ENCODE assay signal across 8 cellular contexts in the genomic region with DNA sequence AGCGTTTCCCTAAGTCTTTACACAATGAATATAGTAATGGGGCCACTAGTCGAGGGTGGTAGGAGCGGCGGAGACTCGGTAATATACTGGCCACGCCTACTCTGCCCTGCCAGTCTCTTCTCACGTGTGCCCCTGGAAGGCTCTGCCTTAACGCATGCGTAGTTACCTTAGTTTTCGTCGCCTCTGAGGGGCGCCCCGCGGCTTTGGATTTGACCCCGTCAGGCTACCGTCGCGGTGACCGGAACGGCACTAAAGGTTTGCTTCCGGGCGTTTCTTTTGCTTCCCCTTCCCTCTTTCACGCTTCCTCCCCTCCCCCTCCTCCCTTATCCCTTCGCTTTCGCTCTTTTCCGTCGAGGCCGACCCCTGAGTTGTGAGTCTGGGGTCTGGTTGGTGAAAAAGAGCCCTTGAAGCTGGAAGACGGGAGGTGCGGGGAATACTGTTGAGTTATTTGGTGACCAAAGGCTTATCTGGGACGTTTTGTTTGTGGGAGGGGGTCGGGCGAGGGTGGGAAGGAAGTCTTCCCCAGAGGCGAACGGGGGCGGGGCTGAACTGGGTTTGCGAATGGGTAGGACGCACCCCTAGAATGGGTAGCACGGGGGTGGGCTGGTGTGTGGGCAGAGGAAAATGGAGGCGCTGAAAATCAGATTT. TPM values are rescaled to one million over a fixed set of nuclear protein-coding genes. Genes with fewer than 3 reads are reported as not detected.
DNase-seq lines count a peak whose midpoint lies in the region; ATAC-seq, FAIRE-seq and TF ChIP-seq lines count a peak whose summit lies in the region.

A gene (plus strand): TSS at position 270 of the 648 bp plus-strand sequence. CDS start 1,352 bp downstream, outside the sequence.

- peak within 1 kb of the TSS; percentile 90 for H3K27ac Mint-ChIP-seq in Calu3 (ENCODE audit: unreplicated experiment)

- H3K27ac ChIP-seq in HUES64 (ENCODE audit: low read depth, low read length) (peak within 1 kb of the TSS; percentile 96), OCI-LY1 (ENCODE audit: low read depth, low read length, poor library complexity, severe bottlenecking) (peak within 1 kb of the TSS; percentile 76), mesodermal cell (ENCODE audit: low read depth, low read length, severe bottlenecking) (peak within 1 kb of the TSS; percentile 85)

- no TSS peak for BruUV-seq in Calu3 (replicated peaks; lab: Mats Ljungman, UMichigan)

- H3K9ac ChIP-seq in HUES64 (ENCODE audit: low read depth, low read length) (peak within 1 kb of the TSS; percentile 89), OCI-LY1 (ENCODE audit: low read length) (peak within 1 kb of the TSS; percentile 87)

- H3K9me2 ChIP-seq in OCI-LY1 (ENCODE audit: low read depth, low read length): no peaks in the 10 kb centered on the region

- no peaks in the 10 kb centered on the region for H4K20me1 ChIP-seq in OCI-LY1 (ENCODE audit: insufficient read depth, low read length)

- CTCF ChIA-PET in Calu3 (lab: Charles Lee): interaction anchor here (0.8 to 1.8 kb wide), 3 partner anchors 55 to 410 kb away, joined by 3 to 8 read pairs (median 4); a partner anchor contains a TSS

- H3K9me3 ChIP-seq in HUES64 (ENCODE audit: insufficient read depth, low read depth, low read length) (0 out of 2 replicates have a peak, but pooled peaks cover 2% of the 10 kb centered on the region), OCI-LY1 (ENCODE audit: low read length) (no peaks in the 10 kb centered on the region), mesodermal cell (ENCODE audit: control insufficient read depth, low read length) (no peaks in the 10 kb centered on the region)

- H2AFZ ChIP-seq in OCI-LY1 (ENCODE audit: low read length): no peak within 1 kb of the TSS

- no peaks in the 10 kb centered on the region; the same call in 1 of the 2 replicates for H3K79me2 ChIP-seq in OCI-LY1 (ENCODE audit: insufficient read depth, low read length)

- H3K27me3 Mint-ChIP-seq in Calu3 (ENCODE audit: unreplicated experiment): no peaks in the 10 kb centered on the region

- H3K4me3 ChIP-seq in HUES64 (ENCODE audit: low read length) (peak within 1 kb of the TSS; percentile 86), OCI-LY1 (ENCODE audit: low read depth, low read length, poor library complexity, severe bottlenecking) (peak within 1 kb of the TSS; percentile 79), mesodermal cell (ENCODE audit: extremely low read depth, insufficient read depth, low read length, poor library complexity, severe bottlenecking) (peak within 1 kb of the TSS; percentile 71)

- peak; percentile 98 for DNase-seq in Calu3
- DNase-seq in activated CD8-positive, alpha-beta memory T cell treated with anti-CD3 and anti-CD28 coated beads, Interleukin-2, amount 50 U/mL, for 4 hours: peak; percentile 89
- DNase-seq in stimulated activated CD8-positive, alpha-beta memory T cell treated with anti-CD3 and anti-CD28 coated beads, Interleukin-15, amount 100 ng/mL, for 4 hours (ENCODE audit: low read depth in 2 of 2): peak; percentile 84 to 91

- peaks cover 2% of the 10 kb centered on the region for H3K9me3 Mint-ChIP-seq in Calu3 (ENCODE audit: low read depth, unreplicated experiment)

- H3K4me1 Mint-ChIP-seq in Calu3 (ENCODE audit: low read depth, unreplicated experiment): peaks cover 10% of the 10 kb centered on the region

- FAIRE-seq in endometrium (lab: Jason Lieb, UNC): peak; percentile 82

- WGBS in HUES64: under 1% methylated on average over 40 of the region's 40 CpGs
- WGBS in mesodermal cell (ENCODE audit: insufficient coverage in 2 of 2), 2 experiments: 0% methylated on average over 27 to 30 of the region's 40 CpGs

- ATAC-seq in GM21447 (IDR thresholded peaks at IDR 0.05; ENCODE audit: unreplicated experiment): peak; percentile 86

- peaks cover 47% of the 10 kb centered on the region for H3K36me3 Mint-ChIP-seq in Calu3 (ENCODE audit: insufficient read depth, unreplicated experiment)

- intact Hi-C loops in Calu3 (cut with micrococcal nuclease; ENCODE audit: unreplicated experiment): loop anchor here (5.0 to 10.0 kb wide), 2 partner anchors 49 to 451 kb away; a partner anchor contains a TSS

- H3K4me3 Mint-ChIP-seq in Calu3 (ENCODE audit: low read depth, unreplicated experiment): peak within 1 kb of the TSS; percentile 90

- peaks cover 8% of the 10 kb centered on the region for H3K4me1 ChIP-seq in HUES64 (ENCODE audit: insufficient read depth, low read length)
- peaks cover 23% of the 10 kb centered on the region for H3K4me1 ChIP-seq in OCI-LY1 (ENCODE audit: insufficient read depth, low read length, severe bottlenecking)
- peaks cover 3% of the 10 kb centered on the region for H3K4me1 ChIP-seq in mesodermal cell (ENCODE audit: control insufficient read depth, insufficient read depth, low read length, poor library complexity, severe bottlenecking)

- no peak for TF ChIP-seq CTCF in Calu3 (IDR thresholded peaks at IDR 0.05; ENCODE audit: unreplicated experiment)
- TF ChIP-seq CTCF in OCI-LY1 (IDR thresholded peaks at IDR 0.05; ENCODE audit: low read length): no peak

- H3K4me2 ChIP-seq in OCI-LY1 (ENCODE audit: low read length): peak within 1 kb of the TSS; percentile 71

- no peaks in the 10 kb centered on the region for H3F3A ChIP-seq in OCI-LY1 (ENCODE audit: insufficient read depth, low read length)

- peaks cover 38% of the 10 kb centered on the region for H3K36me3 ChIP-seq in HUES64 (ENCODE audit: insufficient read depth, low read length)
- H3K36me3 ChIP-seq in OCI-LY1 (ENCODE audit: insufficient read depth, low read length): peaks cover 37% of the 10 kb centered on the region
- peaks cover 38% of the 10 kb centered on the region for H3K36me3 ChIP-seq in mesodermal cell (ENCODE audit: control insufficient read depth, insufficient read depth, low read length)

- H3K27me3 ChIP-seq in HUES64 (ENCODE audit: insufficient read depth, low read length) (no peaks in the 10 kb centered on the region), OCI-LY1 (ENCODE audit: insufficient read depth, low read length) (no peaks in the 10 kb centered on the region)

RNA-seq across cellular contexts. Expression of the gene that starts here (rescaled TPM):
- total RNA-seq in Calu3 (2022): 64.9 and 70.6 TPM in 2 replicates
- polyA plus RNA-seq in HUES64 (2013, experiment 1 of 2): 28.2 TPM
- 32.1 TPM for polyA plus RNA-seq in HUES64 (2013, experiment 2 of 2)
- polyA plus RNA-seq in mesodermal cell (2013, experiment 1 of 2): 39.5 TPM
- polyA plus RNA-seq in mesodermal cell (2013, experiment 2 of 2): 37.1 TPM

Comparison
In these comparisons a context has a peak if more than half of its experiments do, and no peak if none do; other contexts are left out.
1. Peak in every context shown above with its lines: DNase-seq, ATAC-seq, H3K4me3 ChIP-seq and H3K27ac ChIP-seq.